Comparison of ENCODE assay signal across 16 cellular contexts in genomic region chr5:74629326-74629725, GRCh38. TPM values are rescaled to one million over a fixed set of nuclear protein-coding genes. Genes with fewer than 3 reads are reported as not detected.
A peak's percentile ranks its signal among the peaks of the same experiment; 100 is the strongest.
DNase-seq lines count a peak whose midpoint lies in the region; ATAC-seq and TF ChIP-seq lines count a peak whose summit lies in the region.
"Had no signal": no experiment of that assay in that cellular context is flagged by ENCODE, and none has a peak within 500 bp of the region (broad histone marks: within the 10 kb centered on the region; RNA-seq: fewer than 3 reads in every experiment).

No MANE protein-coding gene starts in this region.

- H3K56ac ChIP-seq in IMR-90 (ENCODE audit: extremely low read depth, insufficient read depth, low read length), result no peak overlapping the region

- H3K27ac Mint-ChIP-seq in mesothelial cell of epicardium, result peak overlapping the region; percentile 30

- H4K91ac ChIP-seq in IMR-90 (ENCODE audit: insufficient read depth, low read depth, low read length), result no peak overlapping the region

- no peak for TF ChIP-seq POLR2A in IMR-90 (IDR thresholded peaks at IDR 0.05; ENCODE audit: low read depth, low read length)

- POLR2A ChIA-PET in IMR-90 (lab: Charles Lee; ENCODE audit: unreplicated experiment), result no interaction called here

- no peak overlapping the region for H2AFZ ChIP-seq in IMR-90 (replicated peaks; ENCODE audit: low read length, poor library complexity)

- DNase-seq in IMR-90, result no peak
- DNase-seq in brain microvascular endothelial cell, result no peak
- DNase-seq in mesothelial cell of epicardium (ENCODE audit: low spot score in 2 of 2, unreplicated experiment in 2 of 2), result no peak
- peak; percentile 70 for DNase-seq in retina
- no peak for DNase-seq in left colon
- DNase-seq in NCI-H446 treated with DMSO at 0.1 percent for 48 hours (lab: John Stamatoyannopoulos, UW), result no peak
- DNase-seq in stimulated activated CD4-positive, alpha-beta T cell treated with anti-CD3 and anti-CD28 coated beads, Interleukin-1b, Interleukin-23, amount 100 ng/mL, for 48 hours, result no peak
- DNase-seq: AML-193, Calu3, DMS79, GDM1, KBM-7, NCI-H1092, NCI-H2107 had no signal

- no peak overlapping the region for H3K4me2 ChIP-seq in IMR-90 (ENCODE audit: low read depth, low read length)

- H3K36me3 ChIP-seq in IMR-90 (ENCODE audit: control insufficient read depth, insufficient read depth, low read length), result peaks cover 8% of the 10 kb centered on the region; the same call in 1 of the 2 replicates
- peaks cover 59% of the 10 kb centered on the region for H3K36me3 ChIP-seq in brain microvascular endothelial cell (replicated peaks)

- no peak overlapping the region; a peak in 1 of 4 replicates for H4K8ac ChIP-seq in IMR-90 (ENCODE audit: low read depth in 2 of 2, low read length in 2 of 2)

- no CpG with 5 or more reads among the region's 4 CpGs for WGBS in IMR-90 (ENCODE audit: extremely low coverage in 2 of 2, insufficient read length in 1 of 2), 2 experiments

- H2AK9ac ChIP-seq in IMR-90 (replicated peaks; ENCODE audit: low read depth, low read length, poor library complexity), result no peak overlapping the region

- H3K9ac ChIP-seq in IMR-90 (ENCODE audit: low read depth, low read length), result no peak overlapping the region

- no peaks in the 10 kb centered on the region for H3K9me3 Mint-ChIP-seq in mesothelial cell of epicardium

- H4K20me1 ChIP-seq in IMR-90 (ENCODE audit: insufficient read depth, low read length), result peaks cover 23% of the 10 kb centered on the region

- H3K9me3 ChIP-seq in IMR-90 (ENCODE audit: control insufficient read depth, insufficient read depth, low read length), result no peaks in the 10 kb centered on the region

- 0 out of 2 replicates have a peak overlapping the region, but pooled peaks have one; percentile 24 for H3K23ac ChIP-seq in IMR-90 (ENCODE audit: low read depth, low read length)

- peaks cover 26 to 57% of the 10 kb centered on the region in 2 experiments for H3K79me1 ChIP-seq in IMR-90 (ENCODE audit: low read depth in 1 of 2, low read length in 2 of 2)

- H2BK20ac ChIP-seq in IMR-90 (ENCODE audit: low read depth, low read length), result no peak overlapping the region

- H3K4me1 ChIP-seq in IMR-90 (ENCODE audit: control insufficient read depth, insufficient read depth, low read length), result peaks cover 26% of the 10 kb centered on the region

- peaks cover 41% of the 10 kb centered on the region for H3K4me1 Mint-ChIP-seq in mesothelial cell of epicardium

- no peak overlapping the region for H3K4me3 Mint-ChIP-seq in mesothelial cell of epicardium

- H3K9me1 ChIP-seq in IMR-90 (ENCODE audit: insufficient read depth, low read length), result peaks cover 18% of the 10 kb centered on the region

- no peak overlapping the region for H3K14ac ChIP-seq in IMR-90 (replicated peaks; ENCODE audit: low read depth, low read length)

- TF ChIP-seq CTCF in IMR-90 (conservative IDR thresholded peaks at IDR 0.05; ENCODE audit: low read depth, low read length) (no peak), brain microvascular endothelial cell (IDR thresholded peaks at IDR 0.05; ENCODE audit: low read depth, low read length, missing control alignments) (no peak), mesothelial cell of epicardium (IDR thresholded peaks at IDR 0.05; ENCODE audit: unreplicated experiment) (no peak)

- dilution Hi-C loops in IMR-90 (cut with HindIII; ENCODE audit: low sequenced_read_pairs, unreplicated experiment), result no loop called here

- no peak overlapping the region for H2BK120ac ChIP-seq in IMR-90 (ENCODE audit: low read depth, low read length)

- ATAC-seq in IMR-90 (ENCODE audit: low read depth) (no peak), left colon (no peak)
- ATAC-seq: Right ventricle myocardium inferior had no signal

- no peak overlapping the region for H3K4me3 ChIP-seq in IMR-90 (ENCODE audit: insufficient read depth, low read depth, low read length)
- no peak overlapping the region for H3K4me3 ChIP-seq in brain microvascular endothelial cell (ENCODE audit: low read depth, low read length)

- H4K5ac ChIP-seq in IMR-90 (ENCODE audit: low read depth, low read length), result no peak overlapping the region

- H3K27me3 Mint-ChIP-seq in mesothelial cell of epicardium (ENCODE audit: low read depth), result no peaks in the 10 kb centered on the region

- no peak overlapping the region for H2BK15ac ChIP-seq in IMR-90 (ENCODE audit: low read depth, low read length)

- peaks cover 41% of the 10 kb centered on the region for H3K36me3 Mint-ChIP-seq in mesothelial cell of epicardium

- H3K27ac ChIP-seq in IMR-90 (ENCODE audit: insufficient read depth, low read length), result no peak overlapping the region
- peak overlapping the region; percentile 95 for H3K27ac ChIP-seq in brain microvascular endothelial cell
- H3K27ac ChIP-seq: HL-60 had no signal

- CTCF ChIA-PET in IMR-90 (lab: Yijun Ruan, JAX), result interaction anchor here (0.7 kb wide), 1 partner anchor 666 kb away, joined by 3 read pairs; no protein-coding TSS in a partner anchor

- no TSS peak for BruUV-seq in IMR-90 (replicated peaks; lab: Mats Ljungman, UMichigan)

- intact Hi-C loops in IMR-90 (cut with micrococcal nuclease) (no loop called here), left colon (cut with DNase I, micrococcal nuclease) (no loop called here)

- in situ Hi-C loops in IMR-90 (cut with MboI; ENCODE audit: low sequenced_read_pairs), result no loop called here
- in situ Hi-C loops in brain microvascular endothelial cell (cut with HindIII; ENCODE audit: low pct_ligation_motif_present, low sequenced_read_pairs), result no loop called here

- H2AK5ac ChIP-seq in IMR-90 (ENCODE audit: low read depth, low read length), result no peak overlapping the region

- H3K18ac ChIP-seq in IMR-90 (ENCODE audit: low read depth, low read length), result no peak overlapping the region

- TF ChIP-seq RAD21 in IMR-90 (IDR thresholded peaks at IDR 0.05; ENCODE audit: low read length), result no peak

- no peaks in the 10 kb centered on the region for H3K27me3 ChIP-seq in IMR-90 (ENCODE audit: control insufficient read depth, insufficient read depth, low read length)
- no peaks in the 10 kb centered on the region for H3K27me3 ChIP-seq in brain microvascular endothelial cell (replicated peaks)

- H2BK5ac ChIP-seq in IMR-90 (ENCODE audit: low read depth, low read length, poor library complexity, severe bottlenecking), result no peak overlapping the region

- H3K4ac ChIP-seq in IMR-90 (ENCODE audit: low read depth, low read length), result no peak overlapping the region

TF ChIP-seq in IMR-90, 13 proteins besides CTCF, POLR2A, EP300 and RAD21:
- TF ChIP-seq RFX5 (IDR thresholded peaks at IDR 0.05; ENCODE audit: low read depth, low read length), result no peak
- TF ChIP-seq CHD1 (IDR thresholded peaks at IDR 0.05; ENCODE audit: low read depth, low read length), result no peak
- no peak for TF ChIP-seq NFE2L2 (IDR thresholded peaks at IDR 0.05; ENCODE audit: low read depth, low read length)
- TF ChIP-seq RCOR1 (IDR thresholded peaks at IDR 0.05; ENCODE audit: insufficient replicate concordance, low read length), result no peak
- TF ChIP-seq SMC3 (IDR thresholded peaks at IDR 0.05; ENCODE audit: low read depth, low read length), result no peak
- no peak for TF ChIP-seq CEBPB (IDR thresholded peaks at IDR 0.05; ENCODE audit: low read depth, low read length)
- no peak for TF ChIP-seq MXI1 (IDR thresholded peaks at IDR 0.05; ENCODE audit: borderline replicate concordance, low read depth, low read length)
- TF ChIP-seq MAFK (IDR thresholded peaks at IDR 0.05; ENCODE audit: low read depth, low read length), result no peak
- no peak for TF ChIP-seq FOS (IDR thresholded peaks at IDR 0.05; ENCODE audit: low read depth, low read length)
- TF ChIP-seq BHLHE40 (IDR thresholded peaks at IDR 0.05; ENCODE audit: low read depth, low read length), result no peak
- TF ChIP-seq USF2 (IDR thresholded peaks at IDR 0.05; ENCODE audit: low read depth, low read length), result no peak
- no peak for TF ChIP-seq MAZ (IDR thresholded peaks at IDR 0.05; ENCODE audit: borderline replicate concordance, low read depth, low read length)
- no peak for TF ChIP-seq ELK1 (IDR thresholded peaks at IDR 0.05; ENCODE audit: borderline replicate concordance, low read depth, low read length)
TF ChIP-seq in IMR-90: peak in this region for 0.

RNA-seq across cellular contexts. Expression of gene ENC1, which starts 11.2 kb away (rescaled TPM):
- 55.8 and 70.8 TPM in 2 replicates for total RNA-seq in IMR-90 (2012; rRNA removed)
- polyA plus RNA-seq in IMR-90 (2012; rRNA removed), result 24.9 and 25.6 TPM in 2 replicates
- 6.4 and 35.1 TPM in 2 replicates for polyA plus RNA-seq in IMR-90 (2012; cell fraction: cytosol; rRNA removed)
- polyA plus RNA-seq in IMR-90 (2012; cell fraction: nucleus; rRNA removed; ENCODE audit: low replicate concordance), result 57.2 and 111 TPM in 2 replicates
- total RNA-seq in mesothelial cell of epicardium, result 123 to 129 TPM (median 125 TPM) in 3 replicates
- 10 to 100 TPM; 18.9 to 27.4 TPM for total RNA-seq in left colon

RNA-seq across cellular contexts. Expression of gene HEXB, which starts 55.7 kb away (rescaled TPM):
- total RNA-seq in IMR-90 (2012; rRNA removed) (76.7 and 132 TPM in 2 replicates), mesothelial cell of epicardium (57.5 to 62.5 TPM (median 58.3 TPM) in 3 replicates), left colon (100 to 1,000 TPM; 153 to 216 TPM)
- polyA plus RNA-seq in IMR-90 (2012; rRNA removed), result 102 and 126 TPM in 2 replicates
- polyA plus RNA-seq in IMR-90 (2012; cell fraction: cytosol; rRNA removed), result 69.7 and 87.7 TPM in 2 replicates
- 44.4 and 51.1 TPM in 2 replicates for polyA plus RNA-seq in IMR-90 (2012; cell fraction: nucleus; rRNA removed; ENCODE audit: low replicate concordance)
